8 cellular contexts compared by ENCODE assay signal in the genomic region with DNA sequence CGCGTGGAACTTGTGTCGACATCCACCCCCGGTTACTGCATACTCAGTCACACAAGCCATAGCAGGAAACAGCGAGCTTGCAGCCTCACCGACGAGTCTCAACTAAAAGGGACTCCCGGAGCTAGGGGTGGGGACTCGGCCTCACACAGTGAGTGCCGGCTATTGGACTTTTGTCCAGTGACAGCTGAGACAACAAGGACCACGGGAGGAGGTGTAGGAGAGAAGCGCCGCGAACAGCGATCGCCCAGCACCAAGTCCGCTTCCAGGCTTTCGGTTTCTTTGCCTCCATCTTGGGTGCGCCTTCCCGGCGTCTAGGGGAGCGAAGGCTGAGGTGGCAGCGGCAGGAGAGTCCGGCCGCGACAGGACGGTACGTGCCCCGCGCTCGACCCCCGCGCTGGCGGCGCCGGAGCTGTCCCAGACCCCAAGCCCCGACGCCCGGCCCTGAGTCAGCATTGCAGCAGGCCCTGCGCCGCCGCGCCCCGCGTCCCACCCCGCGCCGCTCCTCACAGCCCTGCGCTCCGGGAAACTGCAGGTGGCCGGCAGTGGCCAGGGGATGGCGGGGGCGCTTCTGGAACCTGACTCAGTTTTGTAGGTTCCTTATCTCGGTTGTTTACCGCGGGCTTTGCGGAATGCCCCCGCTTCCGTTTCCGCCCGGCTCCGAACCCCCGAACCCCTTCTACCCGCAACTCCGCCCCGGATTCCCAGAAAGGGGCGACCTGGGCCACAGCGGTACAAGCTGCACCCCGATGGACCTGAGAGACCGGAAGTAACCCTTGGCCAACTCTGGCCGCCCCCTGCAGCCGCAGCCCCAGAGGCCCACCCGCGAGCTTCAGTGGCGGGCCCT. TPM values are rescaled to one million over a fixed set of nuclear protein-coding genes. Genes with fewer than 3 reads are reported as not detected.
DNase-seq lines count a peak whose midpoint lies in the region; ATAC-seq and TF ChIP-seq lines count a peak whose summit lies in the region.

Gene CFLAR, plus strand, starts transcription at position 50 of the 844 bp plus-strand sequence. CDS start 13,702 bp downstream, outside the sequence.

- no peaks in the 10 kb centered on the region for H3K36me3 ChIP-seq in GM06990 (ENCODE audit: control insufficient read depth, insufficient read depth, low read length)
- H3K36me3 ChIP-seq in HCT116 (ENCODE audit: control insufficient read depth in 1 of 2, insufficient read depth in 2 of 2, low read length in 2 of 2), result no peaks in the 10 kb centered on the region
- no peaks in the 10 kb centered on the region for H3K36me3 ChIP-seq in adrenal gland (replicated peaks in 1 of 2)
- peaks cover 0 to 5% (median 0%) of the 10 kb centered on the region in 9 donors for H3K36me3 ChIP-seq in heart right ventricle
- H3K36me3 ChIP-seq in prostate gland, result no peaks in the 10 kb centered on the region
- H3K36me3 ChIP-seq in urinary bladder (ENCODE audit: insufficient read depth), result no peaks in the 10 kb centered on the region

- CTCF ChIA-PET in HCT116 (lab: Charles Lee), result interaction anchor here (1.9 to 3.3 kb wide), 2 partner anchors 34 to 42 kb away, joined by 6 to 30 read pairs; no protein-coding TSS in a partner anchor

- no peaks in the 10 kb centered on the region for H3K9me2 ChIP-seq in HCT116 (ENCODE audit: insufficient read depth)

- H3K9me3 ChIP-seq in HCT116 (ENCODE audit: control insufficient read depth in 1 of 2, insufficient read depth in 1 of 2, low read depth in 1 of 2, low read length in 2 of 2) (no peaks in the 10 kb centered on the region), adrenal gland (replicated peaks in 1 of 3) (no peaks in the 10 kb centered on the region), heart right ventricle (no peaks in the 10 kb centered on the region), prostate gland (no peaks in the 10 kb centered on the region)

- no peak for TF ChIP-seq RAD21 in HCT116 (IDR thresholded peaks at IDR 0.05; ENCODE audit: low read depth)

- H3K27ac ChIP-seq in HCT116 (ENCODE audit: low read depth, low read length) (peak within 1 kb of the TSS; percentile 96), adrenal gland (peak within 1 kb of the TSS; percentile 98 to 100 (median 100)), heart right ventricle (peak within 1 kb of the TSS; percentile 98 to 100 (median 100)), prostate gland (peak within 1 kb of the TSS; percentile 99), urinary bladder (ENCODE audit: low read depth) (peak within 1 kb of the TSS; percentile 100)

- H3K79me2 ChIP-seq in HCT116 (ENCODE audit: insufficient read depth, low read length), result peaks cover 52% of the 10 kb centered on the region

- BruUV-seq in HCT116 (replicated peaks; lab: Mats Ljungman, UMichigan), result no TSS peak

- ATAC-seq in HCT116, result peak; percentile 47
- peak; percentile 26 to 75 (median 54) for ATAC-seq in heart right ventricle

- RAD21 ChIA-PET in HCT116 (lab: Charles Lee; ENCODE audit: low non-redundant PET in 1 of 2, low total read pairs in 2 of 2, uncharacterized antibody in 2 of 2, unreplicated experiment in 2 of 2), result interaction anchor here (1.2 kb wide), 2 partner anchors 42 kb away, joined by 4 read pairs; no protein-coding TSS in a partner anchor

- POLR2A ChIA-PET in HCT116 (lab: Charles Lee), result interaction anchor here (0.6 to 3.4 kb wide), 6 partner anchors 20 to 1247 kb away, joined by 3 to 8 read pairs (median 4); no protein-coding TSS in a partner anchor

- peak within 1 kb of the TSS; percentile 97 for H3K9ac ChIP-seq in HCT116 (ENCODE audit: low read length)

- TF ChIP-seq CTCF in GM06990 (IDR thresholded peaks at IDR 0.05; ENCODE audit: insufficient read depth, low read length, poor library complexity, severe bottlenecking) (no peak), HCT116 (IDR thresholded peaks at IDR 0.05 in 2 of 3, conservative IDR thresholded peaks at IDR 0.05 in 1 of 3; ENCODE audit: borderline replicate concordance in 1 of 3, insufficient read depth in 1 of 3, low read depth in 2 of 3, low read length in 2 of 3) (no peak), adrenal gland (IDR thresholded peaks at IDR 0.05) (no peak), heart right ventricle (IDR thresholded peaks at IDR 0.05) (peak in 1 of 9 donors; percentile 6), prostate gland (IDR thresholded peaks at IDR 0.05) (no peak)

- intact Hi-C loops in HCT116 (cut with micrococcal nuclease), result no loop called here
- intact Hi-C loops in adrenal gland (cut with DNase I), result loop anchor here in 1 of 2 donors (5.0 kb wide), 1 partner anchor 41 kb away; no protein-coding TSS in a partner anchor
- intact Hi-C loops in heart right ventricle (cut with DNase I), result loop anchor here (2.0 to 10.0 kb wide), 7 partner anchors 14 to 252 kb away; partner anchors contain the start of genes HYCC2 (in 5 of the 10), NDUFB3 (in 4 of the 10) and CLK1 (in 1 of the 10)
- intact Hi-C loops in prostate gland (cut with DNase I), result loop anchor here (5.0 kb wide), 1 partner anchor 41 kb away; no protein-coding TSS in a partner anchor

- DNase-seq in GM06990 (ENCODE audit: extremely low read depth, insufficient read length) (peak; percentile 89), HCT116 (ENCODE audit: low read depth, low spot score) (peak; percentile 34), MV-4-11 (lab: John Stamatoyannopoulos, UW) (peak; percentile 83), T-helper 1 cell (peak; percentile 63 to 92 (median 73)), adrenal gland (peak; percentile 70 to 91 (median 81)), heart right ventricle (peak; percentile 77 to 82), prostate gland (ENCODE audit: low spot score) (peak; percentile 71)

- peak within 1 kb of the TSS; percentile 84 for H3K4me2 ChIP-seq in HCT116 (ENCODE audit: low read length)

- 0 to 1% (median 1%) methylated on average over 28 to 75 of the region's 75 CpGs for WGBS in adrenal gland, 4 donors
- 0% methylated on average over 60 to 75 of the region's 75 CpGs for WGBS in heart right ventricle, 2 donors
- 1% methylated on average over 57 of the region's 75 CpGs for WGBS in prostate gland
- under 1% methylated on average over 75 of the region's 75 CpGs for WGBS in urinary bladder

- H3K27me3 ChIP-seq in GM06990 (replicated peaks; ENCODE audit: control insufficient read depth, insufficient read depth, low read length) (no peaks in the 10 kb centered on the region), HCT116 (ENCODE audit: insufficient read depth, low read length) (no peaks in the 10 kb centered on the region), adrenal gland (no peaks in the 10 kb centered on the region), heart right ventricle (no peaks in the 10 kb centered on the region), prostate gland (replicated peaks; ENCODE audit: insufficient read depth) (no peaks in the 10 kb centered on the region)

- no peak within 1 kb of the TSS for H2AFZ ChIP-seq in HCT116 (ENCODE audit: low read depth, low read length, poor library complexity, severe bottlenecking)

- H3K4me1 ChIP-seq in HCT116 (ENCODE audit: control insufficient read depth in 1 of 2, insufficient read depth in 2 of 2, low read length in 2 of 2) (peaks cover 18 to 57% of the 10 kb centered on the region in 2 experiments), adrenal gland (replicated peaks in 1 of 2) (peaks cover 24 to 26% of the 10 kb centered on the region in 2 donors), heart right ventricle (peaks cover 0 to 39% (median 30%) of the 10 kb centered on the region in 9 donors), prostate gland (replicated peaks) (no peaks in the 10 kb centered on the region), urinary bladder (ENCODE audit: insufficient read depth) (no peaks in the 10 kb centered on the region)

- TF ChIP-seq POLR2A in HCT116 (IDR thresholded peaks at IDR 0.05; ENCODE audit: borderline replicate concordance, extremely low read depth, insufficient read depth, insufficient read length), result peak; percentile 43
- peak; percentile 63 to 91 for TF ChIP-seq POLR2A in adrenal gland (IDR thresholded peaks at IDR 0.05)
- TF ChIP-seq POLR2A in prostate gland (IDR thresholded peaks at IDR 0.05), result peak; percentile 37

- no peaks in the 10 kb centered on the region for H4K20me1 ChIP-seq in HCT116 (ENCODE audit: insufficient read depth)

- H3K4me3 ChIP-seq in GM06990 (replicated peaks; ENCODE audit: low read depth, low read length), result peak within 1 kb of the TSS; percentile 96
- peak within 1 kb of the TSS; percentile 81 for H3K4me3 ChIP-seq in HCT116 (replicated peaks in 1 of 2; ENCODE audit: low read depth in 1 of 2, low read length in 2 of 2)
- H3K4me3 ChIP-seq in adrenal gland, result peak within 1 kb of the TSS; percentile 56 to 85 (median 74)
- H3K4me3 ChIP-seq in heart right ventricle, result peak within 1 kb of the TSS; percentile 73 to 96 (median 84)
- peak within 1 kb of the TSS; percentile 90 to 95 for H3K4me3 ChIP-seq in prostate gland
- H3K4me3 ChIP-seq in urinary bladder (ENCODE audit: low read depth, low read length), result peak within 1 kb of the TSS; percentile 80

TF ChIP-seq in HCT116, 20 proteins besides CTCF, POLR2A, EP300 and RAD21:
- TF ChIP-seq EGR1 (IDR thresholded peaks at IDR 0.05; ENCODE audit: low read depth), result peak; percentile 59; the same call in 1 of the 2 replicates
- TF ChIP-seq SRF (IDR thresholded peaks at IDR 0.05; ENCODE audit: low read depth), result no peak
- TF ChIP-seq MAX (IDR thresholded peaks at IDR 0.05), result 0 out of 2 replicates have a peak, but pooled peaks have one; percentile 15
- TF ChIP-seq EZH2 (IDR thresholded peaks at IDR 0.05), result no peak
- TF ChIP-seq TCF7L2 (IDR thresholded peaks at IDR 0.05; ENCODE audit: borderline replicate concordance, extremely low read depth, insufficient read depth, insufficient read length), result peak; percentile 9
- TF ChIP-seq ZFX (IDR thresholded peaks at IDR 0.05), result peak; percentile 89
- peak; percentile 64 for TF ChIP-seq POLR2AphosphoS5 (IDR thresholded peaks at IDR 0.05; ENCODE audit: low read depth, low read length)

RNA-seq across cellular contexts. Expression of gene CFLAR, which starts in this region (rescaled TPM):
- 35.6 TPM for total RNA-seq in HCT116 (2021; ENCODE audit: unreplicated experiment)
- 19.8 and 21.2 TPM in 2 replicates for polyA plus RNA-seq in HCT116 (2012)
- 100 to 1,000 TPM in 5 of 8 donors, 10 to 100 TPM in 3; 62.8 to 267 (median 123) TPM for total RNA-seq in adrenal gland
- 10 to 100 TPM; 47.1 to 90.7 (median 53.6) TPM for polyA plus RNA-seq in adrenal gland
- total RNA-seq in heart right ventricle, result 100 to 1,000 TPM; 171 to 257 (median 212) TPM
- polyA plus RNA-seq in heart right ventricle, result 100 to 1,000 TPM in 1 of 2 donors, 10 to 100 TPM in 1; 91.5 to 164 TPM
- 100 to 1,000 TPM in 1 of 2 donors, 10 to 100 TPM in 1; 92.4 to 141 TPM for total RNA-seq in prostate gland
- 107 TPM for total RNA-seq in urinary bladder
- 50.0 TPM for polyA plus RNA-seq in urinary bladder

Comparison
In these comparisons a context has a peak if more than half of its experiments do, and no peak if none do; other contexts are left out.
1. Peak in every context shown above with its lines: DNase-seq, ATAC-seq, H3K4me3 ChIP-seq and H3K27ac ChIP-seq.
2. DNase-seq: peak in every context shown above with its lines; median percentile 89 in GM06990; 83 in MV-4-11; 81 in adrenal gland; 80 in heart right ventricle; 73 in T-helper 1 cell; 71 in prostate gland; 34 in HCT116.